ENCODE assay signal across 19 cellular contexts in the genomic region with DNA sequence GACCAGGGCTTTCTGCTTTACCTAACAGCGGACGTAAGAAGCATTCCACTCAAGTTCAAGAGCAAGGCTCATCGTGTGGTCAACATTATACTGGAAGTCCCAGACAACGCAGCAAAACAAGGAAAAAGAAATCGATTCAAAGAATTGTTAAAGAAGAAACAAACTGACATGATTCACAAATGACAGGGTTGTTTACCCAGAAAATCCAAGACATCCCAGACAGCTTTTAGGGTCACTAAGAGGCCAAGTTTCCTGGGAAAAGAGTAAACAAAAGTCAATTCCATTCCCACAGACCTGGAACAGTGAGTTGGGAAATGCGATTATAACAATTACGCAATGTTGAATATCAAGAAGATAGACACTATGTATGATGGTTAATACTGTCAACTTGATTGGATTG. TPM values are rescaled to one million over a fixed set of nuclear protein-coding genes. Genes with fewer than 3 reads are reported as not detected.
DNase-seq lines count a peak whose midpoint lies in the region; ATAC-seq, FAIRE-seq and TF ChIP-seq lines count a peak whose summit lies in the region.
"Had no signal": no experiment of that assay in that cellular context is flagged by ENCODE, and none has a peak within 500 bp of the region (broad histone marks: within the 10 kb centered on the region; RNA-seq: fewer than 3 reads in every experiment).

No MANE protein-coding gene starts in this region.

- H3K9ac ChIP-seq in neuronal stem cell (ENCODE audit: low read depth, low read length, poor library complexity) = no peak overlapping the region

- H3K4me3 ChIP-seq in A549 (no peak overlapping the region), fibroblast of pulmonary artery (replicated peaks; ENCODE audit: low read depth, low read length) (no peak overlapping the region), neuronal stem cell (ENCODE audit: low read length in 2 of 2) (no peak overlapping the region)

- WGBS in A549 (ENCODE audit: missing lambda C conversion rate) = 31% methylated on average over 7 of the region's 7 CpGs
- 68 to 79% (median 75%) methylated on average over 7 of the region's 7 CpGs for WGBS in adipose tissue, 3 donors
- no CpG with 5 or more reads among the region's 7 CpGs for WGBS in neuronal stem cell (ENCODE audit: extremely low coverage in 2 of 2, insufficient read length in 2 of 2, insufficient replicate concordance in 1 of 2), 2 donors

- H2BK15ac ChIP-seq in neuronal stem cell (ENCODE audit: low read length) = no peak overlapping the region

- TF ChIP-seq RAD21 in A549 (conservative IDR thresholded peaks at IDR 0.05 in 1 of 2, IDR thresholded peaks at IDR 0.05 in 1 of 2) = no peak

- no peak for TF ChIP-seq POLR2A in A549 (IDR thresholded peaks at IDR 0.05; ENCODE audit: low read length)

- H3K4ac ChIP-seq in neuronal stem cell (ENCODE audit: low read length) = no peak overlapping the region

- ATAC-seq in A549 = peak; percentile 41 to 64; a peak in 5 of 6 replicates
- ATAC-seq in HG03039 (IDR thresholded peaks at IDR 0.05; ENCODE audit: unreplicated experiment) = no peak

- H3K4me2 ChIP-seq in A549 (peak overlapping the region; percentile 48), neuronal stem cell (ENCODE audit: insufficient read depth, low read length, poor library complexity, severe bottlenecking) (no peak overlapping the region)

- DNase-seq in A549 (ENCODE audit: low read depth in 1 of 2, low spot score in 1 of 2) (peak in 1 of 2 experiments; percentile 85), fibroblast of pulmonary artery (ENCODE audit: low read depth) (peak; percentile 56), neuronal stem cell (ENCODE audit: low spot score) (no peak), NCI-H526 (lab: John Stamatoyannopoulos, UW) (no peak), NCI-H2171 treated with DMSO at 0.1 percent for 48 hours (lab: John Stamatoyannopoulos, UW) (no peak), AML-193 (lab: John Stamatoyannopoulos, UW) (no peak)
- DNase-seq: activated CD4-positive, alpha-beta T cell treated with anti-CD3 and anti-CD28 coated beads, Interleukin-2, amount 50 U/mL, for 1 hour; activated naive CD4-positive, alpha-beta T cell treated with Interleukin-2 at 50 U/mL for 16 hours; CD4-positive, CD25-positive, alpha-beta regulatory T cell; DMS153; erythroblast; NCI-H2029; NCI-H510A; SHP77 treated with DMSO at 0.1 percent for 48 hours; stimulated activated naive CD4-positive, alpha-beta T cell treated with Interleukin-2 at 50 U/mL for 16 hours; T-helper 1 cell had no signal

- H2BK5ac ChIP-seq in neuronal stem cell (ENCODE audit: low read length) = no peak overlapping the region

- no peaks in the 10 kb centered on the region for H3K36me3 ChIP-seq in neuronal stem cell (replicated peaks in 1 of 2; ENCODE audit: control insufficient read depth in 2 of 2, insufficient read depth in 2 of 2, low read length in 2 of 2)

- H3K23ac ChIP-seq in neuronal stem cell (ENCODE audit: low read depth, low read length, poor library complexity) = peak overlapping the region; percentile 58

- H3K14ac ChIP-seq in neuronal stem cell (ENCODE audit: low read length) = no peak overlapping the region

- H3K27ac ChIP-seq in A549 (peak overlapping the region; percentile 69 to 88), adipose tissue (ENCODE audit: low read depth, low read length) (peak overlapping the region; percentile 58), neuronal stem cell (replicated peaks; ENCODE audit: low read length) (no peak overlapping the region)

- H2BK120ac ChIP-seq in neuronal stem cell (ENCODE audit: low read depth, low read length) = no peak overlapping the region

- TF ChIP-seq EP300 in A549 (IDR thresholded peaks at IDR 0.05) = peak in 1 of 2 experiments; percentile 57; a peak in 2 of 5 replicates

- H4K91ac ChIP-seq in neuronal stem cell (ENCODE audit: low read depth, low read length, poor library complexity) = no peak overlapping the region

- no peak overlapping the region for H2BK12ac ChIP-seq in neuronal stem cell (ENCODE audit: low read length)

- no peak overlapping the region for H2AK5ac ChIP-seq in neuronal stem cell (ENCODE audit: low read depth, low read length)

- H3K18ac ChIP-seq in neuronal stem cell (ENCODE audit: low read length) = no peak overlapping the region

- H3K9me3 ChIP-seq in A549 (no peaks in the 10 kb centered on the region), neuronal stem cell (replicated peaks in 1 of 2; ENCODE audit: control insufficient read depth in 2 of 2, insufficient read depth in 1 of 2, low read depth in 1 of 2, low read length in 2 of 2) (no peaks in the 10 kb centered on the region)

- POLR2A ChIA-PET in A549 (lab: Yijun Ruan, JAX) = no interaction called here

- H3K4me1 ChIP-seq in A549 (peaks cover 21% of the 10 kb centered on the region), neuronal stem cell (ENCODE audit: control insufficient read depth in 2 of 2, insufficient read depth in 1 of 2, low read depth in 1 of 2, low read length in 2 of 2) (peaks cover 0 to 2% of the 10 kb centered on the region in 2 donors)

- no peaks in the 10 kb centered on the region for H3K79me1 ChIP-seq in neuronal stem cell (ENCODE audit: low read depth, low read length)

- H2AFZ ChIP-seq in neuronal stem cell (ENCODE audit: low read length) = no peak overlapping the region

- CTCF ChIA-PET in A549 (lab: Yijun Ruan, JAX) = interaction anchor here (1.7 to 17.2 kb wide), 2 partner anchors 19 to 154 kb away, joined by 8 to 270 read pairs; no protein-coding TSS in a partner anchor

- TF ChIP-seq CTCF in A549 (IDR thresholded peaks at IDR 0.05) (no peak), fibroblast of pulmonary artery (IDR thresholded peaks at IDR 0.05; ENCODE audit: low read length, missing control alignments) (no peak)

- no peak for FAIRE-seq in A549 (lab: Jason Lieb, UNC)
- FAIRE-seq: keratinocyte had no signal

- H3K27me3 ChIP-seq in neuronal stem cell (ENCODE audit: control insufficient read depth in 3 of 3, insufficient read depth in 3 of 3, low read depth in 1 of 3, low read length in 3 of 3) = peaks cover 0 to 3% (median 0%) of the 10 kb centered on the region in 3 experiments

- no peak overlapping the region for H4K8ac ChIP-seq in neuronal stem cell (ENCODE audit: low read depth, low read length)

TF ChIP-seq in A549, 52 proteins besides CTCF, POLR2A, EP300 and RAD21:
- TF ChIP-seq CEBPB (IDR thresholded peaks at IDR 0.05) = peak; percentile 82 to 96
- TF ChIP-seq FOSL2 (IDR thresholded peaks at IDR 0.05) = no peak
- TF ChIP-seq FOSL2 (CRISPR knock-in tag; IDR thresholded peaks at IDR 0.05) = peak; percentile 76
- TF ChIP-seq HOXB5 (CRISPR knock-in tag; IDR thresholded peaks at IDR 0.05) = no peak
- no peak for TF ChIP-seq BHLHE40 (IDR thresholded peaks at IDR 0.05; ENCODE audit: low read depth, low read length)
- TF ChIP-seq JUNB (IDR thresholded peaks at IDR 0.05) = peak; percentile 39
- TF ChIP-seq GATA3 (IDR thresholded peaks at IDR 0.05; ENCODE audit: borderline replicate concordance) = 0 out of 2 replicates have a peak, but pooled peaks have one; percentile 36
- TF ChIP-seq RARB (CRISPR knock-in tag; IDR thresholded peaks at IDR 0.05) = peak; percentile 76
- TF ChIP-seq, protein P1, sequence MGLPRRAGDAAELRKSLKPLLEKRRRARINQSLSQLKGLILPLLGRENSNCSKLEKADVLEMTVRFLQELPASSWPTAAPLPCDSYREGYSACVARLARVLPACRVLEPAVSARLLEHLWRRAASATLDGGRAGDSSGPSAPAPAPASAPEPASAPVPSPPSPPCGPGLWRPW (IDR thresholded peaks at IDR 0.05) = peak; percentile 27; the same call in 1 of the 2 replicates
TF ChIP-seq in A549: peak in this region for 6.

RNA-seq across cellular contexts. Expression of a gene that starts 21.5 kb away (rescaled TPM):
- polyA plus RNA-seq in A549 (2011; rRNA removed) = 7.4 and 9.2 TPM in 2 replicates
- 11.8 and 19.5 TPM in 2 replicates for polyA plus RNA-seq in A549 (2012; cell fraction: cytosol; rRNA removed)
- polyA plus RNA-seq in A549 (2012; cell fraction: nucleus; rRNA removed) = 18.5 and 23.8 TPM in 2 replicates
- polyA plus RNA-seq in A549 (2017; fragmentation: RNase III; extraction: RNeasy Plus Mini Kit Qiagen cat#74134 plus additional on column Dnase treatment) = 4.6 to 8.0 TPM (median 4.9 TPM) in 3 replicates
- polyA minus RNA-seq in A549 (2011; rRNA and poly(A)+ RNA removed) = 5.4 and 5.6 TPM in 2 replicates
- polyA plus RNA-seq in adipose tissue = 10 to 100 TPM in 2 of 3 donors, 1 to 10 TPM in 1; 5.8 to 56.3 (median 41.8) TPM
- polyA plus RNA-seq in neuronal stem cell (2013, experiment 1 of 2) = 2.9 TPM
- polyA plus RNA-seq in neuronal stem cell (2013, experiment 2 of 2) = 2.8 TPM
- polyA plus RNA-seq: CD4-positive, CD25-positive, alpha-beta regulatory T cell; keratinocyte had no signal

RNA-seq across cellular contexts. Expression of a gene that starts 49.0 kb away (rescaled TPM):
- 2.8 and 3.3 TPM in 2 replicates for polyA plus RNA-seq in A549 (2011; rRNA removed)
- polyA plus RNA-seq in A549 (2012; cell fraction: cytosol; rRNA removed) = 5.0 and 6.4 TPM in 2 replicates
- 22.6 and 31.5 TPM in 2 replicates for polyA plus RNA-seq in A549 (2012; cell fraction: nucleus; rRNA removed)
- 5.4 to 8.1 TPM (median 7.4 TPM) in 3 replicates for polyA plus RNA-seq in A549 (2017; fragmentation: RNase III; extraction: RNeasy Plus Mini Kit Qiagen cat#74134 plus additional on column Dnase treatment)
- polyA minus RNA-seq in A549 (2011; rRNA and poly(A)+ RNA removed) = 6.0 and 8.6 TPM in 2 replicates
- 10 to 100 TPM; 11.1 to 16.3 (median 14.2) TPM for polyA plus RNA-seq in adipose tissue
- 0.13 TPM for polyA plus RNA-seq in neuronal stem cell (2013, experiment 1 of 2)
- 0.08 TPM for polyA plus RNA-seq in neuronal stem cell (2013, experiment 2 of 2)
